ENCODE assay signal across 25 cellular contexts in the genomic region with DNA sequence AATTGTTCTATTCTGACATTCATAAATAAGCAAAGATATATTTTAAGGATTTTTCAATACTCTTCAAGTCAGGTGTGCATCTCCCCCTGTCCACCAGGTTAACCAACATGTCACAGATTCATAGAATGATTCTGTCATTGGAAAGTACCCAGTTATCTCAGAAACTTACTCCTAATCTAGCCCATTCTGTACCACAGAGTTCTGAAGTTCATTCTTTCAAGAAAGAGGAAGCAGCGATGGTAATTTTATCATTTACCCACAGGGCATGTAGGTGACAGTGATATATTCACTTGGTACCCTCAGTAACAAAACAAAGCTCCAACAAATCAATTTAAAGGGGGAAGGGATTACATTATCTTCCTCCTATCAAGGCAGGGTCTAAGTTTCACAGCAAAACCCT. TPM values are rescaled to one million over a fixed set of nuclear protein-coding genes. Genes with fewer than 3 reads are reported as not detected.
A peak's percentile ranks its signal among the peaks of the same experiment; 100 is the strongest.
DNase-seq lines count a peak whose midpoint lies in the region; ATAC-seq and TF ChIP-seq lines count a peak whose summit lies in the region.
"Had no signal": no experiment of that assay in that cellular context is flagged by ENCODE, and none has a peak within 500 bp of the region (broad histone marks: within the 10 kb centered on the region; RNA-seq: fewer than 3 reads in every experiment).

No MANE protein-coding gene starts in this region.

- H3K27me3 ChIP-seq in gastrocnemius medialis (no peaks in the 10 kb centered on the region), neural progenitor cell (no peaks in the 10 kb centered on the region)
- H3K27me3 ChIP-seq: BLaER1 treated with 17β-estradiol and CSF1 and Interleukin-3, amounts not matched to agents 10 nM and 100 nM; colonic mucosa; SJCRH30 had no signal

- peak; percentile 2 for DNase-seq in CMK (ENCODE audit: low read depth)
- peak; percentile 31 for DNase-seq in NCI-H226
- DNase-seq in gastrocnemius medialis = no peak
- DNase-seq in neural progenitor cell (ENCODE audit: low spot score) = no peak
- no peak for DNase-seq in stimulated activated CD4-positive, alpha-beta T cell treated with anti-CD3 and anti-CD28 coated beads, Interleukin-4, amount 100 ng/mL, for 1 hour
- no peak for DNase-seq in DMS 273 (lab: John Stamatoyannopoulos, UW; ENCODE audit: unreplicated experiment)
- DNase-seq: activated CD4-positive, alpha-beta T cell treated with anti-CD3 and anti-CD28 coated beads for 4 hours; activated CD8-positive, alpha-beta memory T cell treated with anti-CD3 and anti-CD28 coated beads, Interleukin-2, amount 50 U/mL, for 4 hours; activated naive CD4-positive, alpha-beta T cell treated with anti-CD3 and anti-CD28 coated beads, Interleukin-2, amount 10 ng/mL, durations not matched to agents 7 days and 5 days; colonic mucosa; DMS153; foreskin fibroblast; NCI-H2029; NCI-H524 treated with DMSO at 0.1 percent for 48 hours; PC-9; SJCRH30; trophoblast cell had no signal

- no peak overlapping the region for H2AFZ ChIP-seq in neural progenitor cell (replicated peaks)
- H2AFZ ChIP-seq: PC-9 had no signal

- in situ Hi-C loops in gastrocnemius medialis (cut with MboI; ENCODE audit: low sequenced_read_pairs in 4 of 4) = no loop called here

- TF ChIP-seq CTCF in gastrocnemius medialis (IDR thresholded peaks at IDR 0.05 in 4 of 5, conservative IDR thresholded peaks at IDR 0.05 in 1 of 5) = no peak
- no peak for TF ChIP-seq CTCF in neural progenitor cell (IDR thresholded peaks at IDR 0.05)

- no peaks in the 10 kb centered on the region for H3K4me1 ChIP-seq in gastrocnemius medialis
- peaks cover 10% of the 10 kb centered on the region for H3K4me1 ChIP-seq in neural progenitor cell
- H3K4me1 ChIP-seq: A549; BLaER1 treated with 17β-estradiol and CSF1 and Interleukin-3, amounts not matched to agents 10 nM and 100 nM; colonic mucosa; SJCRH30 had no signal

- H4K20me1 ChIP-seq in neural progenitor cell (ENCODE audit: low read depth) = no peaks in the 10 kb centered on the region
- H4K20me1 ChIP-seq: BLaER1 treated with 17β-estradiol and CSF1 and Interleukin-3, amounts not matched to agents 10 nM and 100 nM had no signal

- H3K36me3 ChIP-seq in gastrocnemius medialis = no peaks in the 10 kb centered on the region
- H3K36me3 ChIP-seq in neural progenitor cell = no peaks in the 10 kb centered on the region
- H3K36me3 ChIP-seq: BLaER1 treated with 17β-estradiol and CSF1 and Interleukin-3, amounts not matched to agents 10 nM and 100 nM; colonic mucosa; SJCRH30 had no signal

- H3K4me3 ChIP-seq in gastrocnemius medialis (no peak overlapping the region), neural progenitor cell (no peak overlapping the region)
- H3K4me3 ChIP-seq: A549; BLaER1 treated with 17β-estradiol and CSF1 and Interleukin-3, amounts not matched to agents 10 nM and 100 nM; colonic mucosa; PC-9; SJCRH30 had no signal

- H3K4me2 ChIP-seq in neural progenitor cell = no peak overlapping the region
- H3K4me2 ChIP-seq: A549; BLaER1 treated with 17β-estradiol and CSF1 and Interleukin-3, amounts not matched to agents 10 nM and 100 nM; PC-9 had no signal

- H3K9me3 ChIP-seq in gastrocnemius medialis (no peaks in the 10 kb centered on the region), neural progenitor cell (ENCODE audit: low read depth) (no peaks in the 10 kb centered on the region)
- H3K9me3 ChIP-seq: A549, colonic mucosa, SJCRH30 had no signal

- no peak for TF ChIP-seq POLR2A in gastrocnemius medialis (IDR thresholded peaks at IDR 0.05)

- H3F3A ChIP-seq in neural progenitor cell (ENCODE audit: low read depth) = no peaks in the 10 kb centered on the region

- no peak overlapping the region for H3K27ac Mint-ChIP-seq in neural progenitor cell
- H3K27ac Mint-ChIP-seq: activated naive CD4-positive, alpha-beta T cell treated with anti-CD3 and anti-CD28 coated beads, Interleukin-2, amount 10 ng/mL, durations not matched to agents 7 days and 5 days; IgD-negative memory B cell; nephron; stimulated activated effector memory CD8-positive, alpha-beta T cell treated with anti-CD3 and anti-CD28 coated beads, Interleukin-12 subunit alpha, Interleukin-12 subunit beta, amount 100 ng/mL, for 72 hours; T-helper 2 cell treated with Interferon-gamma antibody and Interleukin-4, amounts not matched to agents 5 μg/mL and 100 μg/mL, for 36 hours had no signal

- H3K4me1 Mint-ChIP-seq in neural progenitor cell = peaks cover 7% of the 10 kb centered on the region
- H3K4me1 Mint-ChIP-seq: activated naive CD4-positive, alpha-beta T cell treated with anti-CD3 and anti-CD28 coated beads, Interleukin-2, amount 10 ng/mL, durations not matched to agents 7 days and 5 days; IgD-negative memory B cell; nephron; stimulated activated effector memory CD8-positive, alpha-beta T cell treated with anti-CD3 and anti-CD28 coated beads, Interleukin-12 subunit alpha, Interleukin-12 subunit beta, amount 100 ng/mL, for 72 hours had no signal

- H3K27me3 Mint-ChIP-seq in neural progenitor cell (ENCODE audit: insufficient read depth, low read depth) = peaks cover 2% of the 10 kb centered on the region
- H3K27me3 Mint-ChIP-seq: activated naive CD4-positive, alpha-beta T cell treated with anti-CD3 and anti-CD28 coated beads, Interleukin-2, amount 10 ng/mL, durations not matched to agents 7 days and 5 days; IgD-negative memory B cell had no signal

- no peaks in the 10 kb centered on the region for H3K36me3 Mint-ChIP-seq in neural progenitor cell
- H3K36me3 Mint-ChIP-seq: activated naive CD4-positive, alpha-beta T cell treated with anti-CD3 and anti-CD28 coated beads, Interleukin-2, amount 10 ng/mL, durations not matched to agents 7 days and 5 days; IgD-negative memory B cell; stimulated activated effector memory CD8-positive, alpha-beta T cell treated with anti-CD3 and anti-CD28 coated beads, Interleukin-12 subunit alpha, Interleukin-12 subunit beta, amount 100 ng/mL, for 72 hours had no signal

- no peaks in the 10 kb centered on the region for H3K79me2 ChIP-seq in neural progenitor cell (ENCODE audit: low read depth)

- intact Hi-C loops in gastrocnemius medialis (cut with DNase I; ENCODE audit: low total_unique reads) = no loop called here

- H3K27ac ChIP-seq in gastrocnemius medialis (no peak overlapping the region), neural progenitor cell (no peak overlapping the region)
- H3K27ac ChIP-seq: A549; BLaER1 treated with 17β-estradiol and CSF1 and Interleukin-3, amounts not matched to agents 10 nM and 100 nM; colonic mucosa; PC-9; SJCRH30 had no signal

- ATAC-seq in GM18873 (IDR thresholded peaks at IDR 0.05; ENCODE audit: low FRiP score, unreplicated experiment) = peak; percentile 55
- ATAC-seq in HG02981 (IDR thresholded peaks at IDR 0.05; ENCODE audit: unreplicated experiment) = peak; percentile 85
- ATAC-seq in gastrocnemius medialis = no peak
- ATAC-seq: A549; stimulated activated effector memory CD8-positive, alpha-beta T cell treated with anti-CD3 and anti-CD28 coated beads, Interleukin-12 subunit alpha, Interleukin-12 subunit beta, amount 100 ng/mL, for 72 hours had no signal

- no peak overlapping the region for H3K4me3 Mint-ChIP-seq in neural progenitor cell
- H3K4me3 Mint-ChIP-seq: activated naive CD4-positive, alpha-beta T cell treated with anti-CD3 and anti-CD28 coated beads, Interleukin-2, amount 10 ng/mL, durations not matched to agents 7 days and 5 days; IgD-negative memory B cell; nephron; stimulated activated effector memory CD8-positive, alpha-beta T cell treated with anti-CD3 and anti-CD28 coated beads, Interleukin-12 subunit alpha, Interleukin-12 subunit beta, amount 100 ng/mL, for 72 hours; T-helper 2 cell treated with Interferon-gamma antibody and Interleukin-4, amounts not matched to agents 5 μg/mL and 100 μg/mL, for 36 hours had no signal

- H3K9me3 Mint-ChIP-seq in neural progenitor cell = no peaks in the 10 kb centered on the region
- H3K9me3 Mint-ChIP-seq: activated naive CD4-positive, alpha-beta T cell treated with anti-CD3 and anti-CD28 coated beads, Interleukin-2, amount 10 ng/mL, durations not matched to agents 7 days and 5 days; nephron; stimulated activated effector memory CD8-positive, alpha-beta T cell treated with anti-CD3 and anti-CD28 coated beads, Interleukin-12 subunit alpha, Interleukin-12 subunit beta, amount 100 ng/mL, for 72 hours had no signal

- H3K9ac ChIP-seq in neural progenitor cell = no peak overlapping the region
- H3K9ac ChIP-seq: BLaER1 treated with 17β-estradiol and CSF1 and Interleukin-3, amounts not matched to agents 10 nM and 100 nM had no signal

RNA-seq across cellular contexts. Expression of a gene that starts 18.9 kb away (rescaled TPM):
- total RNA-seq in gastrocnemius medialis (1 to 10 TPM in 3 of 4 donors, under 1 TPM in 1; 0.78 to 4.4 (median 2.2) TPM), neural progenitor cell (ENCODE audit: low replicate concordance) (1.6 and 3.4 TPM in 2 replicates)
- total RNA-seq: PC-9 had no signal

Comparison
In these comparisons a context has a peak if more than half of its experiments do, and no peak if none do; other contexts are left out.
1. DNase-seq: peak in CMK (single experiment) and NCI-H226 (single experiment); none in gastrocnemius medialis (0 of 2), neural progenitor cell (single experiment), stimulated activated CD4-positive, alpha-beta T cell treated with anti-CD3 and anti-CD28 coated beads, Interleukin-4, amount 100 ng/mL, for 1 hour (single experiment) and DMS 273 (single experiment).
2. ATAC-seq: peak in GM18873 (single experiment) and HG02981 (single experiment); none in gastrocnemius medialis (0 of 2).